12 cellular contexts compared by ENCODE assay signal in genomic region chr1:54249798-54250497, GRCh38. TPM values are rescaled to one million over a fixed set of nuclear protein-coding genes. Genes with fewer than 3 reads are reported as not detected.
DNase-seq lines count a peak whose midpoint lies in the region; ATAC-seq and TF ChIP-seq lines count a peak whose summit lies in the region.
"Had no signal": no experiment of that assay in that cellular context is flagged by ENCODE, and none has a peak within 500 bp of the region (broad histone marks: within the 10 kb centered on the region; RNA-seq: fewer than 3 reads in every experiment).

No MANE protein-coding gene starts in this region.

- no peak for TF ChIP-seq CTCF in astrocyte of the spinal cord (IDR thresholded peaks at IDR 0.05; ENCODE audit: low read depth, low read length)
- TF ChIP-seq CTCF in WERI-Rb-1 (IDR thresholded peaks at IDR 0.05; ENCODE audit: low read depth, low read length): no peak
- TF ChIP-seq CTCF in prostate gland (IDR thresholded peaks at IDR 0.05): no peak

- DNase-seq in Right ventricle myocardium inferior (ENCODE audit: missing footprints) (peak; percentile 39), cardiac septum (ENCODE audit: low spot score) (no peak), astrocyte of the spinal cord (ENCODE audit: low read depth, low spot score) (peak; percentile 52), islet precursor cell (peak; percentile 91), aorta (no peak), WERI-Rb-1 (no peak), prostate gland (ENCODE audit: low spot score) (no peak), HPDE6-E6E7 (ENCODE audit: extremely low spot score) (no peak)
- DNase-seq: CD4-positive, CD25-positive, alpha-beta regulatory T cell; stimulated activated naive CD8-positive, alpha-beta T cell treated with anti-CD3 and anti-CD28 coated beads, Interleukin-15, Interleukin-2, amounts not matched to agents 100 U/mL and 50 U/mL, for 24 hours; T-helper 2 cell had no signal

- H3K27me3 ChIP-seq in aorta (ENCODE audit: control insufficient read depth in 1 of 2, insufficient read depth in 2 of 2, low read length in 1 of 2): no peaks in the 10 kb centered on the region
- no peaks in the 10 kb centered on the region for H3K27me3 ChIP-seq in WERI-Rb-1 (ENCODE audit: insufficient read depth, low read depth, severe bottlenecking)
- no peaks in the 10 kb centered on the region for H3K27me3 ChIP-seq in prostate gland (replicated peaks; ENCODE audit: insufficient read depth)
- H3K27me3 ChIP-seq: cardiac muscle cell had no signal

- peak; percentile 62 for ATAC-seq in Right ventricle myocardium inferior
- peak; percentile 39 for ATAC-seq in aorta (ENCODE audit: low FRiP score)
- ATAC-seq: stimulated activated naive CD8-positive, alpha-beta T cell treated with anti-CD3 and anti-CD28 coated beads, Interleukin-15, Interleukin-2, amounts not matched to agents 100 U/mL and 50 U/mL, for 24 hours had no signal

- H3K9me3 ChIP-seq in aorta (ENCODE audit: control insufficient read depth, low read length): no peaks in the 10 kb centered on the region
- H3K9me3 ChIP-seq in WERI-Rb-1 (ENCODE audit: severe bottlenecking): no peaks in the 10 kb centered on the region
- no peaks in the 10 kb centered on the region for H3K9me3 ChIP-seq in prostate gland

- in situ Hi-C loops in astrocyte of the spinal cord (cut with HindIII; ENCODE audit: low sequenced_read_pairs): no loop called here

- no peak overlapping the region for H3K27ac ChIP-seq in aorta (ENCODE audit: low read depth in 1 of 2, low read length in 2 of 2)
- H3K27ac ChIP-seq in WERI-Rb-1: no peak overlapping the region
- peak overlapping the region in 1 of 2 donors; percentile 42 for H3K27ac ChIP-seq in prostate gland
- H3K27ac ChIP-seq: cardiac muscle cell had no signal

- intact Hi-C loops in Right ventricle myocardium inferior (cut with DNase I) (no loop called here), cardiac septum (cut with DNase I) (no loop called here), aorta (cut with DNase I) (no loop called here), prostate gland (cut with DNase I) (no loop called here)

- H3K4me3 ChIP-seq in astrocyte of the spinal cord (ENCODE audit: low read depth, low read length) (no peak overlapping the region), aorta (ENCODE audit: low read length in 2 of 2) (no peak overlapping the region), WERI-Rb-1 (ENCODE audit: low read depth, low read length) (no peak overlapping the region), prostate gland (no peak overlapping the region)
- H3K4me3 ChIP-seq: cardiac muscle cell had no signal

- WGBS in aorta, 2 donors: 59 to 68% methylated on average over 10 of the region's 10 CpGs
- WGBS in prostate gland: 70% methylated on average over 10 of the region's 10 CpGs

- H3K4me1 ChIP-seq in aorta (ENCODE audit: control insufficient read depth in 1 of 2, insufficient read depth in 2 of 2, low read length in 2 of 2): no peaks in the 10 kb centered on the region
- no peaks in the 10 kb centered on the region for H3K4me1 ChIP-seq in prostate gland (replicated peaks)

- TF ChIP-seq POLR2A in prostate gland (IDR thresholded peaks at IDR 0.05): no peak

- no peaks in the 10 kb centered on the region for H3K36me3 ChIP-seq in aorta (ENCODE audit: control insufficient read depth in 1 of 2, insufficient read depth in 2 of 2, low read length in 1 of 2)
- H3K36me3 ChIP-seq in WERI-Rb-1: peaks cover 90% of the 10 kb centered on the region
- H3K36me3 ChIP-seq in prostate gland: peaks cover 0 to 2% of the 10 kb centered on the region in 2 donors

RNA-seq across cellular contexts. Expression of gene MRPL37, which starts 50.0 kb away (rescaled TPM):
- total RNA-seq in Right ventricle myocardium inferior (85.2 TPM), cardiac septum (71.7 TPM), aorta (10 to 100 TPM; 36.2 to 38.1 TPM), prostate gland (10 to 100 TPM; 73.7 to 91.5 TPM)
- 10 to 100 TPM; 18.2 to 49.9 TPM for polyA plus RNA-seq in aorta

RNA-seq across cellular contexts. Expression of gene CYB5RL, which starts 50.1 kb away (rescaled TPM):
- total RNA-seq in Right ventricle myocardium inferior (3.9 TPM), cardiac septum (5.7 TPM), aorta (1 to 10 TPM; 3.5 to 7.9 TPM), prostate gland (10 to 100 TPM in 1 of 2 donors, 1 to 10 TPM in 1; 6.3 to 10.9 TPM)
- 1 to 10 TPM; 3.1 to 3.9 TPM for polyA plus RNA-seq in aorta

Comparison
In these comparisons a context has a peak if more than half of its experiments do, and no peak if none do; other contexts are left out.
1. DNase-seq: peak in Right ventricle myocardium inferior (single experiment), astrocyte of the spinal cord (single experiment) and islet precursor cell (single experiment); none in cardiac septum (single experiment), aorta (0 of 2), WERI-Rb-1 (single experiment), prostate gland (single experiment) and HPDE6-E6E7 (single experiment).